Comparison of ENCODE assay signal across 1 cellular context in the genomic region with DNA sequence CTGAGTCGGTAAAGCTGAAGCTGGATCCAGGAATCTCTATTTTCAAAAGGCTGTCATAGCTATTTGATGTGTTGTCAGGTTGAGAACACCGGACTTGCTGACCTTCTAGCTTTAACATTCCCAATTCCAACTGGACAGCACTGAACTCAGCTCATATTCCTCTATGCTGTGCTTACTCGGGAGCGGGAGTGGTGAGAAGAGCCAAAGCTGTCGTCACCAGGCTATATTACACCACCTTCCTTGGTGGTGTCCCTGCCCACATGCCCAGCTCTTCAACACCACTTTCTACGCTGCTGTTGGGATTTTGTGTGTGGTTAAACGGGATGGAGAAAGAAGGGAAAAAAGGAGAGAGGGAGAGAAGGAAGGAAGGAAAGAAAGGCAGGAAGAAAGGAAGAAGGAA.
TF ChIP-seq lines count a peak whose summit lies in the region.

No MANE protein-coding gene starts in this region.

TF ChIP-seq in GM23338, 12 proteins besides CTCF, POLR2A, EP300 and RAD21 (continued from another document):
- TF ChIP-seq ZNF462 (CRISPR knock-in tag; IDR thresholded peaks at IDR 0.05) (no peak), STAT1 (IDR thresholded peaks at IDR 0.05; ENCODE audit: unreplicated experiment) (no peak), POLR2AphosphoS5 (IDR thresholded peaks at IDR 0.05; ENCODE audit: low read depth) (no peak), EZH2phosphoT487 (IDR thresholded peaks at IDR 0.05; ENCODE audit: unreplicated experiment) (no peak), JUNB (IDR thresholded peaks at IDR 0.05; ENCODE audit: unreplicated experiment) (no peak), CREB1 (CRISPR knock-in tag; IDR thresholded peaks at IDR 0.05; ENCODE audit: low read depth) (no peak), NANOG (IDR thresholded peaks at IDR 0.05; ENCODE audit: borderline replicate concordance) (no peak)
- TF ChIP-seq, protein P1, sequence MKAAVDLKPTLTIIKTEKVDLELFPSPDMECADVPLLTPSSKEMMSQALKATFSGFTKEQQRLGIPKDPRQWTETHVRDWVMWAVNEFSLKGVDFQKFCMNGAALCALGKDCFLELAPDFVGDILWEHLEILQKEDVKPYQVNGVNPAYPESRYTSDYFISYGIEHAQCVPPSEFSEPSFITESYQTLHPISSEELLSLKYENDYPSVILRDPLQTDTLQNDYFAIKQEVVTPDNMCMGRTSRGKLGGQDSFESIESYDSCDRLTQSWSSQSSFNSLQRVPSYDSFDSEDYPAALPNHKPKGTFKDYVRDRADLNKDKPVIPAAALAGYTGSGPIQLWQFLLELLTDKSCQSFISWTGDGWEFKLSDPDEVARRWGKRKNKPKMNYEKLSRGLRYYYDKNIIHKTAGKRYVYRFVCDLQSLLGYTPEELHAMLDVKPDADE (IDR thresholded peaks at IDR 0.05), result no peak
